Comparison of ENCODE assay signal across 17 cellular contexts in genomic region chr19:2114218-2114617, GRCh38.
"Had no signal": no experiment of that assay in that cellular context is flagged by ENCODE, and none has a peak within 500 bp of the region (broad histone marks: within the 10 kb centered on the region; RNA-seq: fewer than 3 reads in every experiment).

No MANE protein-coding gene starts in this region.

- H3K4me3 Mint-ChIP-seq: activated T-cell treated with anti-CD3 and anti-CD28 coated beads, Interleukin-2, amount 50 U/mL, for 4 hours; T-helper 2 cell treated with Interferon-gamma antibody and Interleukin-4, amounts not matched to agents 5 μg/mL and 100 μg/mL, for 36 hours; type B pancreatic cell had no signal

- DNase-seq: activated naive CD4-positive, alpha-beta T cell treated with Interleukin-2 at 50 U/mL for 16 hours; activated T-cell treated with anti-CD3 and anti-CD28 coated beads, Interleukin-2, amount 50 U/mL, for 4 hours; central memory CD4-positive, alpha-beta T cell; effector memory CD4-positive, alpha-beta T cell; foreskin melanocyte; hypothalamus; left ventricle myocardium inferior; nucleus accumbens; right lobe of liver; small intestine; stimulated activated naive CD4-positive, alpha-beta T cell had no signal

- H3K36me3 Mint-ChIP-seq: type B pancreatic cell had no signal

- FAIRE-seq: colon, endothelial cell of umbilical vein, small intestine had no signal

- H3K27ac Mint-ChIP-seq: T-helper 2 cell treated with Interferon-gamma antibody and Interleukin-4, amounts not matched to agents 5 μg/mL and 100 μg/mL, for 36 hours; type B pancreatic cell had no signal

- H3K9me3 Mint-ChIP-seq: activated T-cell treated with anti-CD3 and anti-CD28 coated beads, Interleukin-2, amount 50 U/mL, for 4 hours; T-helper 2 cell treated with Interferon-gamma antibody and Interleukin-4, amounts not matched to agents 5 μg/mL and 100 μg/mL, for 36 hours; type B pancreatic cell had no signal

- H3K9me3 ChIP-seq: left ventricle myocardium inferior, right lobe of liver, thoracic aorta had no signal

- H3K27me3 Mint-ChIP-seq: type B pancreatic cell had no signal

- ATAC-seq: activated CD4-positive, CD25-positive, alpha-beta regulatory T cell treated with anti-CD3 and anti-CD28 coated beads, Interleukin-2, amount 50 U/mL, for 24 hours; activated T-cell treated with anti-CD3 and anti-CD28 coated beads, Interleukin-2, amount 50 U/mL, for 4 hours; right lobe of liver had no signal
